7 cellular contexts compared by ENCODE assay signal in the genomic region with DNA sequence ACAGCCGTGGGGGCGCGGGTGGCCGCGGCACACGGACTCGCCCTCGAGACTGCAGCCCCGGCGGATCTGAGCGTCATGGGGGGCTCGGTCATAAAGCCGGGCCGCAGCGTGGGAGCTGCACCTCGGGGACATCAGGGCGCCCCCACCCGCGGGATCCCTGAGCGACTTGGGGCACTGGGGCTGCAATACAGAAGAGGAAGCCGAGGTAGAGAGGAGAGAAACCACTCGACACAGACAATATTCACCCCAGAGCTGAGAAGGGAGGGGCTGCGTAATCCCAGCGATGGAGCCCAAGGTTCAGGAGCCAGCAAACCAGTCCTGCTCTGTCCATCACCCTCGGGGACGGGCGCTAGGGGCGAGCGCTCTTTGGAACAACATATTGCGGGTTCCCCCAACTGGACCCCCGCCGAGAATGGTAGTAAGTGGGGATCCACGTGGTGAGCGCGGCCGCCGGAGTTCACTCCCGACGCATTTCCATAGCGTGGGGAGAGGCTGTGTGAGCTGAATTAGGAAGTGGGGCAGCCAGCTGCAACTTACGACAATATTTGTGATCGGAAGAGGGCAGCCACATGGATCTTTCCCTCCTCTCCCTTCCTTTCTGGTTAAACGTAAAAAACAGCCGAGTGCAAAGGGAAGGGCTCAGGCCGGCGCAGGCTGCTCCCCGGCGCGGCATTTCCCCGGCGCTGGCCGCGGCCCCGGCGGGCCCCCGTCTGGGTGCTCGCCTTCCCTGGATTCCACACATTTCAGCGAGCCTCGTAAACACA. TPM values are rescaled to one million over a fixed set of nuclear protein-coding genes. Genes with fewer than 3 reads are reported as not detected.
DNase-seq lines count a peak whose midpoint lies in the region; ATAC-seq and TF ChIP-seq lines count a peak whose summit lies in the region.

No MANE protein-coding gene starts in this region.

- peak overlapping the region; percentile 91 for H3K4me3 ChIP-seq in GM06990 (replicated peaks; ENCODE audit: low read depth, low read length)
- peak overlapping the region; percentile 82 for H3K4me3 ChIP-seq in OCI-LY7 (ENCODE audit: low read depth, low read length, poor library complexity, severe bottlenecking)
- H3K4me3 ChIP-seq in right atrium auricular region, result peak overlapping the region; percentile 84 to 86

- no peaks in the 10 kb centered on the region for H3K9me2 ChIP-seq in OCI-LY7 (ENCODE audit: insufficient read depth, low read length)

- peak overlapping the region; percentile 90 for H3K27ac ChIP-seq in OCI-LY7 (ENCODE audit: low read depth, low read length, poor library complexity, severe bottlenecking)
- peak overlapping the region; percentile 93 to 94 for H3K27ac ChIP-seq in right atrium auricular region

- POLR2A ChIA-PET in OCI-LY7 (lab: Charles Lee), result interaction anchor here (0.7 to 2.0 kb wide), 4 partner anchors 12 to 190 kb away, joined by 3 to 10 read pairs (median 3); no protein-coding TSS in a partner anchor

- CTCF ChIA-PET in OCI-LY7 (lab: Charles Lee; ENCODE audit: unreplicated experiment), result no interaction called here

- H4K20me1 ChIP-seq in OCI-LY7 (ENCODE audit: insufficient read depth, low read length), result peaks cover 29% of the 10 kb centered on the region

- DNase-seq in GM06990 (ENCODE audit: extremely low read depth, insufficient read length), result peak; percentile 37
- DNase-seq in OCI-LY7 (ENCODE audit: low spot score), result peak; percentile 64
- DNase-seq in amniotic epithelial cell (ENCODE audit: low read depth), result peak; percentile 83
- no peak for DNase-seq in right atrium auricular region (ENCODE audit: low spot score)
- DNase-seq in putamen (ENCODE audit: low spot score), result peak; percentile 83

- intact Hi-C loops in OCI-LY7 (cut with micrococcal nuclease; ENCODE audit: unreplicated experiment), result loop anchor here (1.0 to 5.0 kb wide), 4 partner anchors 45 to 910 kb away; a partner anchor contains a TSS

- no peaks in the 10 kb centered on the region for H3K36me3 ChIP-seq in GM06990 (ENCODE audit: control insufficient read depth, insufficient read depth, low read length)
- no peaks in the 10 kb centered on the region for H3K36me3 ChIP-seq in OCI-LY7 (ENCODE audit: insufficient read depth, low read length)
- no peaks in the 10 kb centered on the region for H3K36me3 ChIP-seq in right atrium auricular region

- ATAC-seq in HG03045 (IDR thresholded peaks at IDR 0.05; ENCODE audit: unreplicated experiment) (peak; percentile 5), HG02973 (IDR thresholded peaks at IDR 0.05; ENCODE audit: unreplicated experiment) (no peak)

- no TSS peak for BruUV-seq in OCI-LY7 (replicated peaks; lab: Mats Ljungman, UMichigan)

- H3K9me3 ChIP-seq in OCI-LY7 (ENCODE audit: low read length) (no peaks in the 10 kb centered on the region), right atrium auricular region (no peaks in the 10 kb centered on the region)

- H3K79me2 ChIP-seq in OCI-LY7 (ENCODE audit: insufficient read depth, low read depth, low read length), result peaks cover 60% of the 10 kb centered on the region

- H3K27me3 ChIP-seq in GM06990 (replicated peaks; ENCODE audit: control insufficient read depth, insufficient read depth, low read length) (no peaks in the 10 kb centered on the region), right atrium auricular region (no peaks in the 10 kb centered on the region)

- TF ChIP-seq CTCF in GM06990 (IDR thresholded peaks at IDR 0.05; ENCODE audit: insufficient read depth, low read length, poor library complexity, severe bottlenecking) (no peak), OCI-LY7 (conservative IDR thresholded peaks at IDR 0.05; ENCODE audit: low read length) (0 out of 2 replicates have a peak, but pooled peaks have one; percentile 3), right atrium auricular region (IDR thresholded peaks at IDR 0.05) (peak in 1 of 2 donors; percentile 9)

- peak overlapping the region; percentile 63; the same call in 1 of the 2 replicates for H2AFZ ChIP-seq in OCI-LY7 (ENCODE audit: low read length)

- H3K4me1 ChIP-seq in OCI-LY7 (ENCODE audit: insufficient read depth, low read length, poor library complexity, severe bottlenecking), result peaks cover 40% of the 10 kb centered on the region
- peaks cover 0 to 35% of the 10 kb centered on the region in 2 donors for H3K4me1 ChIP-seq in right atrium auricular region

- peak overlapping the region; percentile 89 for H3K4me2 ChIP-seq in OCI-LY7 (ENCODE audit: low read length)

RNA-seq across cellular contexts. Expression of a gene that starts 9.9 kb away (rescaled TPM):
- total RNA-seq in OCI-LY7 (2014; rRNA removed; shearing (Covaris generic)), result 13.1 and 16.5 TPM in 2 replicates
- total RNA-seq in OCI-LY7 (2022) (36.1 and 49.9 TPM in 2 replicates), right atrium auricular region (1 to 10 TPM; 5.4 to 6.3 TPM)
